In the genomic region with DNA sequence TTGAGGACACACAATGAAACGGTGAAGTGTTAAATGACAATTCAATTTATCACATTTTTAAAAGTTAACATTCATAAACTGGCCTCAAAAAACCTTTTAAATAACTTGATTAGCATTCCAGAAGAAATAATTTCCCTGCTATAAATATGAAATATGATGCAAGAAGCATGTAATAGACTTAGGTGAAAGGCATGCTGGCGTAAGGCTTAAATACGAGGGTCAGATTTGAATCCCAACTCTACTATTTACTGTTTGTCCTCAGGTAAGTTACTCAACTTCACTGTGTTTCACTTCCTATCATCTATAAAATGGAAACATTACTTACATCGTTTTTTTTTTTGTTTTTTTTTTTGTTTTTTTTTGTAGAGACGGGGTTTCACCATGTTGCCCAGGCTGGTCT, we compare ENCODE assay signal across 19 cellular contexts. TPM values are rescaled to one million over a fixed set of nuclear protein-coding genes. Genes with fewer than 3 reads are reported as not detected.
DNase-seq lines count a peak whose midpoint lies in the region; TF ChIP-seq lines count a peak whose summit lies in the region.
"Had no signal": no experiment of that assay in that cellular context is flagged by ENCODE, and none has a peak within 500 bp of the region (broad histone marks: within the 10 kb centered on the region; RNA-seq: fewer than 3 reads in every experiment).

No MANE protein-coding gene starts in this region.

- no peak for TF ChIP-seq CTCF in MCF 10A (IDR thresholded peaks at IDR 0.05; ENCODE audit: unreplicated experiment)
- TF ChIP-seq CTCF in breast epithelium (IDR thresholded peaks at IDR 0.05), result no peak
- no peak for TF ChIP-seq CTCF in chondrocyte (IDR thresholded peaks at IDR 0.05)

- H3K27ac Mint-ChIP-seq in MCF 10A (ENCODE audit: low read depth, unreplicated experiment) (no peak overlapping the region), chondrocyte (ENCODE audit: unreplicated experiment) (peak overlapping the region; percentile 57)
- H3K27ac Mint-ChIP-seq: B cell; CD4-positive, CD25-positive, alpha-beta regulatory T cell; CD8-positive, alpha-beta T cell had no signal

- H3K9me3 Mint-ChIP-seq in MCF 10A (ENCODE audit: unreplicated experiment) (no peaks in the 10 kb centered on the region), chondrocyte (ENCODE audit: low read depth) (no peaks in the 10 kb centered on the region)
- H3K9me3 Mint-ChIP-seq: CD4-positive, CD25-positive, alpha-beta regulatory T cell; CD8-positive, alpha-beta T cell had no signal

- no peaks in the 10 kb centered on the region for H3K4me1 ChIP-seq in breast epithelium
- H3K4me1 ChIP-seq: BLaER1, Caco-2 had no signal

- no peak for DNase-seq in MCF 10A (ENCODE audit: unreplicated experiment)
- DNase-seq in breast epithelium (ENCODE audit: low spot score in 2 of 2), result no peak
- DNase-seq in SK-N-MC (ENCODE audit: low read depth, low spot score), result no peak
- no peak for DNase-seq in chondrocyte (ENCODE audit: low spot score)
- DNase-seq in ecto neural progenitor cell (ENCODE audit: low spot score), result no peak
- DNase-seq in globus pallidus (ENCODE audit: low spot score), result no peak
- DNase-seq in iPS-NIHi7 (ENCODE audit: extremely low spot score), result no peak
- DNase-seq: Caco-2; CD4-positive, CD25-positive, alpha-beta regulatory T cell; CD8-positive, alpha-beta T cell; DMS153; DND-41; GM23248; H7; HCEC 1CT had no signal

- H3K27ac ChIP-seq in breast epithelium, result no peak overlapping the region
- H3K27ac ChIP-seq in SK-N-MC, result peak overlapping the region; percentile 70; the same call in 1 of the 2 replicates
- H3K27ac ChIP-seq: 22Rv1, BLaER1, C4-2B, GM23248 had no signal

- H3K27me3 ChIP-seq in breast epithelium, result no peaks in the 10 kb centered on the region
- H3K27me3 ChIP-seq: BLaER1 had no signal

- no peaks in the 10 kb centered on the region for H3K9me3 ChIP-seq in breast epithelium
- no peaks in the 10 kb centered on the region for H3K9me3 ChIP-seq in SK-N-MC (ENCODE audit: low read depth, low read length)
- H3K9me3 ChIP-seq: BLaER1, Caco-2 had no signal

- CTCF ChIA-PET in MCF 10A (lab: Yijun Ruan, JAX), result interaction anchor here (1.5 kb wide), 2 partner anchors 8 to 10 kb away, joined by 4 to 15 read pairs; no protein-coding TSS in a partner anchor

- POLR2A ChIA-PET in MCF 10A (lab: Yijun Ruan, JAX), result no interaction called here

- H3K4me1 Mint-ChIP-seq in MCF 10A (ENCODE audit: insufficient read depth, unreplicated experiment), result peaks cover 7% of the 10 kb centered on the region
- peaks cover 15% of the 10 kb centered on the region for H3K4me1 Mint-ChIP-seq in chondrocyte (ENCODE audit: low read depth)
- H3K4me1 Mint-ChIP-seq: B cell had no signal

- TF ChIP-seq POLR2A in breast epithelium (IDR thresholded peaks at IDR 0.05), result no peak

- BruUV-seq in MCF 10A (replicated peaks; lab: Mats Ljungman, UMichigan), result TSS peak; percentile 15

- H3K27me3 Mint-ChIP-seq in MCF 10A (ENCODE audit: insufficient read depth, unreplicated experiment) (no peaks in the 10 kb centered on the region), chondrocyte (ENCODE audit: low read depth) (no peaks in the 10 kb centered on the region)
- H3K27me3 Mint-ChIP-seq: B cell; CD4-positive, CD25-positive, alpha-beta regulatory T cell had no signal

- H3K4me3 Mint-ChIP-seq in MCF 10A (ENCODE audit: unreplicated experiment) (no peak overlapping the region), chondrocyte (ENCODE audit: unreplicated experiment) (no peak overlapping the region)
- H3K4me3 Mint-ChIP-seq: B cell; CD4-positive, CD25-positive, alpha-beta regulatory T cell; CD8-positive, alpha-beta T cell had no signal

- H3K36me3 Mint-ChIP-seq in MCF 10A (ENCODE audit: insufficient read depth, unreplicated experiment), result peaks cover 100% of the 10 kb centered on the region
- peaks cover 24% of the 10 kb centered on the region for H3K36me3 Mint-ChIP-seq in chondrocyte (ENCODE audit: low read depth)

- no peak overlapping the region for H3K9ac ChIP-seq in SK-N-MC (ENCODE audit: insufficient read length)
- H3K9ac ChIP-seq: BLaER1, GM23248 had no signal

- intact Hi-C loops in MCF 10A (cut with micrococcal nuclease), result loop anchor here (5.0 kb wide), 1 partner anchor 37 kb away; no protein-coding TSS in a partner anchor
- intact Hi-C loops in breast epithelium (cut with DNase I; ENCODE audit: low total_unique reads), result no loop called here

- H3K36me3 ChIP-seq in breast epithelium (no peaks in the 10 kb centered on the region), SK-N-MC (ENCODE audit: insufficient read depth, low read length) (peaks cover 68% of the 10 kb centered on the region)

- H3K4me3 ChIP-seq in breast epithelium, result no peak overlapping the region
- no peak overlapping the region for H3K4me3 ChIP-seq in SK-N-MC
- H3K4me3 ChIP-seq: BLaER1, GM23248 had no signal

RNA-seq across cellular contexts. Expression of a gene that starts 40.8 kb away (rescaled TPM):
- total RNA-seq in MCF 10A (2022), result 476 and 612 TPM in 2 replicates
- total RNA-seq in breast epithelium, result 10 to 100 TPM; 41.3 to 64.8 (median 47.5) TPM
- 134 to 181 TPM (median 178 TPM) in 3 replicates for total RNA-seq in chondrocyte
